1 cellular context compared by ENCODE assay signal in genomic region chr16:57226701-57227621, GRCh38.
A peak's percentile ranks its signal among the peaks of the same experiment; 100 is the strongest.
TF ChIP-seq lines count a peak whose summit lies in the region.

No MANE protein-coding gene starts in this region.

TF ChIP-seq in K562, 482 proteins besides CTCF, POLR2A, EP300 and RAD21:
- TF ChIP-seq CUX1 (CRISPR knock-in tag; IDR thresholded peaks at IDR 0.05) (no peak), TAF7 (tag; IDR thresholded peaks at IDR 0.05) (no peak), NR4A1 (CRISPR knock-in tag; IDR thresholded peaks at IDR 0.05) (no peak), NR4A1 (tag; IDR thresholded peaks at IDR 0.05) (peak; percentile 67; the same call in 1 of the 2 replicates), NFATC3 (IDR thresholded peaks at IDR 0.05) (no peak), ZNF589 (CRISPR knock-in tag; IDR thresholded peaks at IDR 0.05; ENCODE audit: low read depth) (0 out of 2 replicates have a peak, but pooled peaks have one; percentile 30), DMBX1 (CRISPR knock-in tag; IDR thresholded peaks at IDR 0.05; ENCODE audit: borderline replicate concordance) (peak; percentile 61; the same call in 1 of the 2 replicates), PTTG1 (tag; IDR thresholded peaks at IDR 0.05; ENCODE audit: low read depth) (peak; percentile 28; the same call in 1 of the 2 replicates), SMAD4 (CRISPR knock-in tag; conservative IDR thresholded peaks at IDR 0.05) (0 out of 2 replicates have a peak, but pooled peaks have one; percentile 32), TAF9B (IDR thresholded peaks at IDR 0.05; ENCODE audit: partially characterized antibody) (no peak), ID3 (CRISPR knock-in tag; IDR thresholded peaks at IDR 0.05) (no peak), ID3 (tag; IDR thresholded peaks at IDR 0.05) (0 out of 2 replicates have a peak, but pooled peaks have one; percentile 42)
TF ChIP-seq in K562: peak in this region for 6.
